In the genomic region with DNA sequence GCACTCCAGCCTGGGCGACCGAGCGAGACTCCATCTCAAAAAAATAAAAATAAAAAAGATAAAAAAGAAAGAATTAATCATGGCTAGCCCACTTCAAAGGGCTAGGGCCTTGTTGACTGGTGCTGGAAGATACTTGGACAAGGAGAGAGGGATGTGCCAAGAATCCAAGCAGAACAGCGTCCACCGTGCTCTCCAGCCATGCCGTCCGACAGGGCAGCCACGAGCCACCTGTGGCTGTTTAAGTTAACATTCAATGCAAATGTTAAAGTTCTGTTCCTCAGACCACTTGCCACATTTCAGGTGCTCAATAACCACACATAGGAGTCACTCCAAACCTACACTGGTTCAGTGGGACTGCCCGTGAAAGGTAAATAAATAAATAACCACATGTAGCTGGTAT, we compare ENCODE assay signal across 20 cellular contexts. TPM values are rescaled to one million over a fixed set of nuclear protein-coding genes. Genes with fewer than 3 reads are reported as not detected.
DNase-seq lines count a peak whose midpoint lies in the region; TF ChIP-seq lines count a peak whose summit lies in the region.
"Had no signal": no experiment of that assay in that cellular context is flagged by ENCODE, and none has a peak within 500 bp of the region (broad histone marks: within the 10 kb centered on the region; RNA-seq: fewer than 3 reads in every experiment).

No MANE protein-coding gene starts in this region.

- POLR2A ChIA-PET in HEK293 (lab: Yijun Ruan, JAX), result no interaction called here

- H3K9me3 ChIP-seq in HEK293 (ENCODE audit: control insufficient read depth, insufficient read depth, low read depth, low read length), result no peaks in the 10 kb centered on the region

- no peak overlapping the region for H3K4me3 ChIP-seq in HEK293 (ENCODE audit: low read depth, low read length)
- H3K4me3 ChIP-seq: BLaER1 treated with 17β-estradiol and CSF1 and Interleukin-3, amounts not matched to agents 10 nM and 100 nM; GM12878 had no signal

- TF ChIP-seq CTCF in HEK293 (tag by site-specific recombination; IDR thresholded peaks at IDR 0.05) (no peak), osteocyte (IDR thresholded peaks at IDR 0.05) (no peak), type B pancreatic cell (conservative IDR thresholded peaks at IDR 0.05) (no peak)

- H3K27ac ChIP-seq in HEK293 (ENCODE audit: extremely low read depth, low read depth, low read length), result no peak overlapping the region
- H3K27ac ChIP-seq: BLaER1 treated with 17β-estradiol and CSF1 and Interleukin-3, amounts not matched to agents 10 nM and 100 nM had no signal

- H3K4me1 ChIP-seq in HEK293 (ENCODE audit: control insufficient read depth, insufficient read depth, low read length), result no peaks in the 10 kb centered on the region
- H3K4me1 ChIP-seq: BLaER1 treated with 17β-estradiol and CSF1 and Interleukin-3, amounts not matched to agents 10 nM and 100 nM had no signal

- H3K27ac Mint-ChIP-seq in osteocyte (ENCODE audit: unreplicated experiment) (no peak overlapping the region), type B pancreatic cell (no peak overlapping the region)
- no peak overlapping the region for H3K27ac Mint-ChIP-seq in activated T-helper 1 cell treated with anti-CD3 and anti-CD28 coated beads, Interleukin-12 subunit alpha, Interleukin-12 subunit beta, Interleukin-2, Interleukin-4 antibody, amounts not matched to agents 30 ng/mL and 10 ng/mL and 1 ng/mL, durations not matched to agents 14 hours and 24 hours and 36 hours
- H3K27ac Mint-ChIP-seq: B cell; CD8-positive, alpha-beta T cell had no signal

- H3K36me3 Mint-ChIP-seq in osteocyte (ENCODE audit: unreplicated experiment), result no peaks in the 10 kb centered on the region
- H3K36me3 Mint-ChIP-seq in type B pancreatic cell, result peaks cover 19% of the 10 kb centered on the region
- no peaks in the 10 kb centered on the region for H3K36me3 Mint-ChIP-seq in activated T-helper 1 cell treated with anti-CD3 and anti-CD28 coated beads, Interleukin-12 subunit alpha, Interleukin-12 subunit beta, Interleukin-2, Interleukin-4 antibody, amounts not matched to agents 30 ng/mL and 10 ng/mL and 1 ng/mL, durations not matched to agents 14 hours and 24 hours and 36 hours (ENCODE audit: low read depth)
- H3K36me3 Mint-ChIP-seq: CD8-positive, alpha-beta T cell had no signal

- intact Hi-C loops in activated T-helper 1 cell treated with anti-CD3 and anti-CD28 coated beads, Interleukin-12 subunit alpha, Interleukin-12 subunit beta, Interleukin-2, Interleukin-4 antibody, amounts not matched to agents 30 ng/mL and 10 ng/mL and 1 ng/mL, durations not matched to agents 14 hours and 24 hours and 36 hours (cut with micrococcal nuclease), result no loop called here

- no peaks in the 10 kb centered on the region for H3K4me1 Mint-ChIP-seq in osteocyte (ENCODE audit: unreplicated experiment)
- H3K4me1 Mint-ChIP-seq in type B pancreatic cell (ENCODE audit: unreplicated experiment), result no peaks in the 10 kb centered on the region
- H3K4me1 Mint-ChIP-seq in activated T-helper 1 cell treated with anti-CD3 and anti-CD28 coated beads, Interleukin-12 subunit alpha, Interleukin-12 subunit beta, Interleukin-2, Interleukin-4 antibody, amounts not matched to agents 30 ng/mL and 10 ng/mL and 1 ng/mL, durations not matched to agents 14 hours and 24 hours and 36 hours (ENCODE audit: low read depth), result no peaks in the 10 kb centered on the region
- H3K4me1 Mint-ChIP-seq: B cell had no signal

- H3K9me3 Mint-ChIP-seq in osteocyte (ENCODE audit: unreplicated experiment), result peaks cover under 1% of the 10 kb centered on the region
- H3K9me3 Mint-ChIP-seq in type B pancreatic cell, result peaks cover 5% of the 10 kb centered on the region
- peaks cover 5% of the 10 kb centered on the region for H3K9me3 Mint-ChIP-seq in activated T-helper 1 cell treated with anti-CD3 and anti-CD28 coated beads, Interleukin-12 subunit alpha, Interleukin-12 subunit beta, Interleukin-2, Interleukin-4 antibody, amounts not matched to agents 30 ng/mL and 10 ng/mL and 1 ng/mL, durations not matched to agents 14 hours and 24 hours and 36 hours

- CTCF ChIA-PET in HEK293 (lab: Yijun Ruan, JAX), result no interaction called here

- no peaks in the 10 kb centered on the region for H3K36me3 ChIP-seq in HEK293 (ENCODE audit: control insufficient read depth in 2 of 2, insufficient read depth in 1 of 2, low read length in 2 of 2)
- H3K36me3 ChIP-seq: BLaER1 treated with 17β-estradiol and CSF1 and Interleukin-3, amounts not matched to agents 10 nM and 100 nM had no signal

- H3K27me3 Mint-ChIP-seq in osteocyte (ENCODE audit: unreplicated experiment) (peaks cover 15% of the 10 kb centered on the region), type B pancreatic cell (peaks cover 27% of the 10 kb centered on the region)
- no peaks in the 10 kb centered on the region for H3K27me3 Mint-ChIP-seq in activated T-helper 1 cell treated with anti-CD3 and anti-CD28 coated beads, Interleukin-12 subunit alpha, Interleukin-12 subunit beta, Interleukin-2, Interleukin-4 antibody, amounts not matched to agents 30 ng/mL and 10 ng/mL and 1 ng/mL, durations not matched to agents 14 hours and 24 hours and 36 hours (ENCODE audit: insufficient read depth)

- DNase-seq in D341Med (ENCODE audit: low spot score) (peak; percentile 3), osteocyte (ENCODE audit: extremely low spot score, unreplicated experiment) (peak; percentile 60), type B pancreatic cell (ENCODE audit: extremely low spot score, unreplicated experiment) (peak; percentile 29), hippocampal formation (lab: John Stamatoyannopoulos, UW) (no peak)
- DNase-seq in activated T-helper 1 cell treated with anti-CD3 and anti-CD28 coated beads, Interleukin-12 subunit alpha, Interleukin-12 subunit beta, Interleukin-2, Interleukin-4 antibody, amounts not matched to agents 30 ng/mL and 10 ng/mL and 1 ng/mL, durations not matched to agents 14 hours and 24 hours and 36 hours (ENCODE audit: low spot score), result no peak
- DNase-seq: Calu3, DMS 273 treated with DMSO at 0.1 percent for 48 hours, DMS53, DND-41, EL, GOT3, H7 had no signal

- H3K4me3 Mint-ChIP-seq in osteocyte (ENCODE audit: unreplicated experiment) (no peak overlapping the region), type B pancreatic cell (no peak overlapping the region)
- no peak overlapping the region for H3K4me3 Mint-ChIP-seq in activated T-helper 1 cell treated with anti-CD3 and anti-CD28 coated beads, Interleukin-12 subunit alpha, Interleukin-12 subunit beta, Interleukin-2, Interleukin-4 antibody, amounts not matched to agents 30 ng/mL and 10 ng/mL and 1 ng/mL, durations not matched to agents 14 hours and 24 hours and 36 hours
- H3K4me3 Mint-ChIP-seq: B cell; CD8-positive, alpha-beta T cell had no signal

TF ChIP-seq in HEK293, 187 proteins besides CTCF, POLR2A, EP300 and RAD21:
- TF ChIP-seq SCRT2 (tag by site-specific recombination; IDR thresholded peaks at IDR 0.05) (peak; percentile 51; the same call in 1 of the 2 replicates), ZSCAN18 (tag by site-specific recombination; IDR thresholded peaks at IDR 0.05) (no peak), ZNF354C (tag by site-specific recombination; IDR thresholded peaks at IDR 0.05; ENCODE audit: borderline replicate concordance, low read depth) (no peak), MZF1 (tag by site-specific recombination; IDR thresholded peaks at IDR 0.05; ENCODE audit: borderline replicate concordance) (no peak), ZNF112 (tag by site-specific recombination; IDR thresholded peaks at IDR 0.05) (no peak), ZNF266 (tag by site-specific recombination; IDR thresholded peaks at IDR 0.05; ENCODE audit: low read depth) (no peak), SCRT1 (tag by site-specific recombination; IDR thresholded peaks at IDR 0.05; ENCODE audit: borderline replicate concordance) (0 out of 2 replicates have a peak, but pooled peaks have one; percentile 32), ZNF157 (tag by site-specific recombination; IDR thresholded peaks at IDR 0.05) (no peak)
TF ChIP-seq in HEK293: peak in this region for 2.

RNA-seq across cellular contexts. Expression of gene SLC6A13, which starts 21.4 kb away (rescaled TPM):
- total RNA-seq in osteocyte, result 0.43 TPM in 1 of 2 replicates, not detected in the other
- total RNA-seq in type B pancreatic cell (ENCODE audit: low replicate concordance), result 5.5 and 7.0 TPM in 2 replicates
- total RNA-seq in activated T-helper 1 cell treated with anti-CD3 and anti-CD28 coated beads, Interleukin-12 subunit alpha, Interleukin-12 subunit beta, Interleukin-2, Interleukin-4 antibody, amounts not matched to agents 30 ng/mL and 10 ng/mL and 1 ng/mL, durations not matched to agents 14 hours and 24 hours and 36 hours, result 0.27 and 0.44 TPM in 2 replicates
- total RNA-seq: A172; CD8-positive, alpha-beta T cell; G401; H7; HT-29 had no signal

RNA-seq across cellular contexts. Expression of gene SLC6A12, which starts 27.3 kb away (rescaled TPM):
- total RNA-seq in osteocyte, result not detected in 2 replicates
- 2.1 and 3.0 TPM in 2 replicates for total RNA-seq in type B pancreatic cell (ENCODE audit: low replicate concordance)
- total RNA-seq in activated T-helper 1 cell treated with anti-CD3 and anti-CD28 coated beads, Interleukin-12 subunit alpha, Interleukin-12 subunit beta, Interleukin-2, Interleukin-4 antibody, amounts not matched to agents 30 ng/mL and 10 ng/mL and 1 ng/mL, durations not matched to agents 14 hours and 24 hours and 36 hours, result not detected in 2 replicates
- total RNA-seq: B cell; CD8-positive, alpha-beta T cell; G401; HT-29 had no signal

Comparison
In these comparisons a context has a peak if more than half of its experiments do, and no peak if none do; other contexts are left out.
1. DNase-seq: peak in D341Med (single experiment), osteocyte (single experiment) and type B pancreatic cell (single experiment); none in hippocampal formation (0 of 2) and activated T-helper 1 cell treated with anti-CD3 and anti-CD28 coated beads, Interleukin-12 subunit alpha, Interleukin-12 subunit beta, Interleukin-2, Interleukin-4 antibody, amounts not matched to agents 30 ng/mL and 10 ng/mL and 1 ng/mL, durations not matched to agents 14 hours and 24 hours and 36 hours (single experiment).